In the genomic region with DNA sequence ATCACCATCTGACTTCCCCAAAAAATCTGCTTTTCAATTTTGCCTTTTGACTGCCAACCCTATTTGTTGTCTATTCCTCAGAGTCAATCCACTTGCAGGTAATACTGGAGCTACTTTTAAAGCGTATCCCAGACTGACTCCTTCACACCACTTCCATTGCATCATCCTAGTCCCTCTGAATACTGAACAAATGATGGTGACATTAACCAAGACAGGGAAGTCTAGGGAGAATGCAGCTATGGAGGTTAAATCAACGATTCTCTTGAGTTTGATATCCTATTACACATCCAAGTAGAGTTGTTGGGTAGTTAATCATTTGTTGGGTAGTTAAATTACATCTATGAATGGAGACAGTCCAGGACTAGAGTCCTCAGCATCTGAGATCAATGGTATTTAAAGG, we compare ENCODE assay signal across 12 cellular contexts. TPM values are rescaled to one million over a fixed set of nuclear protein-coding genes. Genes with fewer than 3 reads are reported as not detected.
DNase-seq lines count a peak whose midpoint lies in the region; ATAC-seq and TF ChIP-seq lines count a peak whose summit lies in the region.
"Had no signal": no experiment of that assay in that cellular context is flagged by ENCODE, and none has a peak within 500 bp of the region (broad histone marks: within the 10 kb centered on the region; RNA-seq: fewer than 3 reads in every experiment).

No MANE protein-coding gene starts in this region.

- H3K27me3 Mint-ChIP-seq in activated CD4-positive, alpha-beta T cell treated with anti-CD3 and anti-CD28 coated beads, Interleukin-2, amount 10 ng/mL, durations not matched to agents 7 days and 5 days, result no peaks in the 10 kb centered on the region
- no peaks in the 10 kb centered on the region for H3K27me3 Mint-ChIP-seq in T-cell

- peak overlapping the region; percentile 98 for H3K4me2 ChIP-seq in hepatocyte
- H3K4me2 ChIP-seq in MM.1S (ENCODE audit: low read depth, low read length), result no peak overlapping the region

- POLR2A ChIA-PET in activated CD4-positive, alpha-beta T cell treated with anti-CD3 and anti-CD28 coated beads, Interleukin-2, amount 10 ng/mL, durations not matched to agents 7 days and 5 days (lab: Charles Lee), result no interaction called here
- POLR2A ChIA-PET in T-cell (lab: Charles Lee), result no interaction called here

- peak overlapping the region; percentile 78 for H3K4me3 Mint-ChIP-seq in activated CD4-positive, alpha-beta T cell treated with anti-CD3 and anti-CD28 coated beads, Interleukin-2, amount 10 ng/mL, durations not matched to agents 7 days and 5 days
- peak overlapping the region; percentile 75 to 82 (median 77) for H3K4me3 Mint-ChIP-seq in T-cell
- peak overlapping the region; percentile 5 for H3K4me3 Mint-ChIP-seq in stimulated activated effector memory CD8-positive, alpha-beta T cell treated with anti-CD3 and anti-CD28 coated beads, Interleukin-12 subunit alpha, Interleukin-12 subunit beta, amount 100 ng/mL, for 72 hours

- WGBS in hepatocyte (ENCODE audit: low lambda C conversion rate, missing lambda C conversion rate), result 56% methylated on average over 2 of the region's 2 CpGs

- no peak for ATAC-seq in T-cell (replicated peaks in 1 of 4)
- no peak for ATAC-seq in stimulated activated effector memory CD8-positive, alpha-beta T cell treated with anti-CD3 and anti-CD28 coated beads, Interleukin-12 subunit alpha, Interleukin-12 subunit beta, amount 100 ng/mL, for 72 hours
- ATAC-seq: gastrocnemius medialis had no signal

- TF ChIP-seq CTCF in hepatocyte (IDR thresholded peaks at IDR 0.05; ENCODE audit: poor library complexity) (no peak), MM.1S (IDR thresholded peaks at IDR 0.05; ENCODE audit: low read length) (no peak)

- H3K9me3 Mint-ChIP-seq in activated CD4-positive, alpha-beta T cell treated with anti-CD3 and anti-CD28 coated beads, Interleukin-2, amount 10 ng/mL, durations not matched to agents 7 days and 5 days, result no peaks in the 10 kb centered on the region
- no peaks in the 10 kb centered on the region for H3K9me3 Mint-ChIP-seq in T-cell
- H3K9me3 Mint-ChIP-seq in stimulated activated effector memory CD8-positive, alpha-beta T cell treated with anti-CD3 and anti-CD28 coated beads, Interleukin-12 subunit alpha, Interleukin-12 subunit beta, amount 100 ng/mL, for 72 hours, result no peaks in the 10 kb centered on the region

- H4K20me1 ChIP-seq in hepatocyte (ENCODE audit: insufficient read depth, poor library complexity, severe bottlenecking) (no peaks in the 10 kb centered on the region), MM.1S (ENCODE audit: insufficient read depth, low read length) (no peaks in the 10 kb centered on the region)

- peak overlapping the region; percentile 68 for H3K27ac ChIP-seq in hepatocyte
- H3K27ac ChIP-seq in MM.1S (ENCODE audit: low read length), result no peak overlapping the region
- H3K27ac ChIP-seq: adrenal gland had no signal

- H3F3A ChIP-seq in MM.1S (ENCODE audit: insufficient read depth, low read length), result peaks cover 15% of the 10 kb centered on the region

- H3K4me1 ChIP-seq in hepatocyte (ENCODE audit: insufficient read depth) (no peaks in the 10 kb centered on the region), MM.1S (ENCODE audit: low read length) (peaks cover 31% of the 10 kb centered on the region)

- H3K4me1 Mint-ChIP-seq in activated CD4-positive, alpha-beta T cell treated with anti-CD3 and anti-CD28 coated beads, Interleukin-2, amount 10 ng/mL, durations not matched to agents 7 days and 5 days, result peaks cover 40% of the 10 kb centered on the region
- peaks cover 39 to 46% (median 44%) of the 10 kb centered on the region in 3 donors for H3K4me1 Mint-ChIP-seq in T-cell
- H3K4me1 Mint-ChIP-seq in stimulated activated effector memory CD8-positive, alpha-beta T cell treated with anti-CD3 and anti-CD28 coated beads, Interleukin-12 subunit alpha, Interleukin-12 subunit beta, amount 100 ng/mL, for 72 hours, result peaks cover 38% of the 10 kb centered on the region

- H3K9me3 ChIP-seq in hepatocyte (ENCODE audit: low read depth), result no peaks in the 10 kb centered on the region
- no peaks in the 10 kb centered on the region for H3K9me3 ChIP-seq in MM.1S (replicated peaks; ENCODE audit: insufficient read depth, low read length)
- H3K9me3 ChIP-seq: adrenal gland, gastrocnemius medialis had no signal

- no peak for DNase-seq in activated CD4-positive, alpha-beta T cell treated with anti-CD3 and anti-CD28 coated beads, Interleukin-2, amount 10 ng/mL, durations not matched to agents 7 days and 5 days
- no peak for DNase-seq in activated CD4-positive, alpha-beta T cell treated with anti-CD3 and anti-CD28 coated beads for 4 hours
- no peak for DNase-seq in T-cell
- DNase-seq in hepatocyte (ENCODE audit: low spot score), result no peak
- no peak for DNase-seq in stimulated activated effector memory CD8-positive, alpha-beta T cell treated with anti-CD3 and anti-CD28 coated beads, Interleukin-12 subunit alpha, Interleukin-12 subunit beta, amount 100 ng/mL, for 72 hours (ENCODE audit: low spot score in 2 of 2)
- no peak for DNase-seq in MM.1S
- no peak for DNase-seq in HuH-7 (ENCODE audit: low spot score)
- DNase-seq in NCI-H82 treated with DMSO at 0.1 percent for 48 hours (lab: John Stamatoyannopoulos, UW; ENCODE audit: unreplicated experiment), result no peak
- DNase-seq: adrenal gland, AML-193, gastrocnemius medialis, NCI-H2227 treated with DMSO at 0.1 percent for 48 hours had no signal

- H3K79me2 ChIP-seq in hepatocyte (peaks cover 35% of the 10 kb centered on the region), MM.1S (ENCODE audit: low read length) (peaks cover 36% of the 10 kb centered on the region)

- no peak overlapping the region for H3K4me3 ChIP-seq in hepatocyte
- no peak overlapping the region for H3K4me3 ChIP-seq in MM.1S (ENCODE audit: low read length)

- no peak overlapping the region for H3K27ac Mint-ChIP-seq in activated CD4-positive, alpha-beta T cell treated with anti-CD3 and anti-CD28 coated beads, Interleukin-2, amount 10 ng/mL, durations not matched to agents 7 days and 5 days
- no peak overlapping the region for H3K27ac Mint-ChIP-seq in T-cell
- no peak overlapping the region for H3K27ac Mint-ChIP-seq in stimulated activated effector memory CD8-positive, alpha-beta T cell treated with anti-CD3 and anti-CD28 coated beads, Interleukin-12 subunit alpha, Interleukin-12 subunit beta, amount 100 ng/mL, for 72 hours

- H3K9ac ChIP-seq in MM.1S (ENCODE audit: low read length), result no peak overlapping the region

- peaks cover 33% of the 10 kb centered on the region for H3K36me3 Mint-ChIP-seq in activated CD4-positive, alpha-beta T cell treated with anti-CD3 and anti-CD28 coated beads, Interleukin-2, amount 10 ng/mL, durations not matched to agents 7 days and 5 days (ENCODE audit: low read depth)
- peaks cover 22% of the 10 kb centered on the region for H3K36me3 Mint-ChIP-seq in T-cell
- peaks cover 26% of the 10 kb centered on the region for H3K36me3 Mint-ChIP-seq in stimulated activated effector memory CD8-positive, alpha-beta T cell treated with anti-CD3 and anti-CD28 coated beads, Interleukin-12 subunit alpha, Interleukin-12 subunit beta, amount 100 ng/mL, for 72 hours

- CTCF ChIA-PET in activated CD4-positive, alpha-beta T cell treated with anti-CD3 and anti-CD28 coated beads, Interleukin-2, amount 10 ng/mL, durations not matched to agents 7 days and 5 days (lab: Charles Lee), result no interaction called here
- CTCF ChIA-PET in T-cell (lab: Charles Lee), result no interaction called here

- no peaks in the 10 kb centered on the region for H3K27me3 ChIP-seq in hepatocyte
- no peaks in the 10 kb centered on the region for H3K27me3 ChIP-seq in MM.1S (replicated peaks; ENCODE audit: insufficient read depth, low read length)
- H3K27me3 ChIP-seq: adrenal gland, gastrocnemius medialis had no signal

- no peaks in the 10 kb centered on the region for H3K36me3 ChIP-seq in hepatocyte (replicated peaks; ENCODE audit: insufficient read depth, low read depth)
- peaks cover 3% of the 10 kb centered on the region; the same call in 1 of the 2 replicates for H3K36me3 ChIP-seq in MM.1S (replicated peaks; ENCODE audit: insufficient read depth, low read length)
- H3K36me3 ChIP-seq: adrenal gland, gastrocnemius medialis had no signal

- H3K9me2 ChIP-seq in hepatocyte (replicated peaks; ENCODE audit: insufficient read depth) (no peaks in the 10 kb centered on the region), MM.1S (replicated peaks; ENCODE audit: insufficient read depth, low read length) (no peaks in the 10 kb centered on the region)

- H2AFZ ChIP-seq in hepatocyte (no peak overlapping the region), MM.1S (ENCODE audit: low read length) (no peak overlapping the region)

RNA-seq across cellular contexts. Expression of a gene that starts 2.0 kb away (rescaled TPM):
- 10 to 100 TPM in 1 of 2 experiments, 1 to 10 TPM in 1; 8.9 to 10.8 TPM for total RNA-seq in activated CD4-positive, alpha-beta T cell treated with anti-CD3 and anti-CD28 coated beads, Interleukin-2, amount 10 ng/mL, durations not matched to agents 7 days and 5 days
- total RNA-seq in T-cell (10 to 100 TPM in 1 of 5 donors, 1 to 10 TPM in 4; 7.3 to 10.0 (median 8.2) TPM), hepatocyte (67.1 and 83.8 TPM in 2 replicates)
- polyA plus RNA-seq in hepatocyte, result 40.7 and 41.7 TPM in 2 replicates

Comparison
In these comparisons a context has a peak if more than half of its experiments do, and no peak if none do; other contexts are left out.
1. H3K4me3 Mint-ChIP-seq: peak in every context shown above with its lines; median percentile 78 in activated CD4-positive, alpha-beta T cell treated with anti-CD3 and anti-CD28 coated beads, Interleukin-2, amount 10 ng/mL, durations not matched to agents 7 days and 5 days; 77 in T-cell; 5 in stimulated activated effector memory CD8-positive, alpha-beta T cell treated with anti-CD3 and anti-CD28 coated beads, Interleukin-12 subunit alpha, Interleukin-12 subunit beta, amount 100 ng/mL, for 72 hours.